In the genomic region with DNA sequence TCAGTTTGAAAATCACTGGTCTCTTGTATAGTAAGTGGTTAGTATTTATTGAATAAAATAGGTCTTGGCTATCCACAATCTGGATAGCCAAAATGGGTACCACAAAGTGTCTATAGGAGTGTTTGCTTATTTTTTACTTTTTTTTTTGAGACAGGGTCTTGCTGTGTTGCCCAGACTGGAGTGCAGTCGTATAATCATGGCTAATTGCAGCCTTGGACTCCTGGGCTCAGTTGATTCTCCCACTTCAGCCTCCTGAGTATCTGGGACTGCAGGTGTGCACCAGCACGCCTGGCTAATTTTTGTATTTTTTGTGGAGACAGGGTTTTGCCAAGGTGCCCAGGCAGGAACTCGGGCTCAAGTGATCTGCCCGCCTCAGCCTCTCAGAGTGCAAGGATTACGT, we compare ENCODE assay signal across 15 cellular contexts.
"Had no signal": no experiment of that assay in that cellular context is flagged by ENCODE, and none has a peak within 500 bp of the region (broad histone marks: within the 10 kb centered on the region; RNA-seq: fewer than 3 reads in every experiment).

No MANE protein-coding gene starts in this region.

- H3K27me3 Mint-ChIP-seq: activated CD4-positive, alpha-beta memory T cell treated with anti-CD3 and anti-CD28 coated beads, Interleukin-2, amount 10 ng/mL, durations not matched to agents 7 days and 5 days had no signal

- ATAC-seq: gastrocnemius medialis had no signal

- H3K4me3 ChIP-seq: transverse colon had no signal

- H3K27me3 ChIP-seq: gastrocnemius medialis, neural progenitor cell, transverse colon had no signal

- DNase-seq: activated CD4-positive, alpha-beta memory T cell treated with anti-CD3 and anti-CD28 coated beads, Interleukin-2, amount 10 ng/mL, durations not matched to agents 7 days and 5 days; activated CD4-positive, alpha-beta T cell treated with anti-CD3 and anti-CD28 coated beads for 1 hour; activated naive CD4-positive, alpha-beta T cell treated with Interleukin-2 at 50 U/mL for 16 hours; central memory CD4-positive, alpha-beta T cell; cortex of kidney; effector CD8-positive, alpha-beta T cell; gastrocnemius medialis; kidney; left ventricle myocardium inferior; mesenchymal stem cell; T-helper 9 cell; transverse colon had no signal

- H3K27ac ChIP-seq: epithelial cell of prostate, gastrocnemius medialis, left ventricle myocardium inferior, neural progenitor cell, parathyroid adenoma, transverse colon had no signal

- H3K27ac Mint-ChIP-seq: activated CD4-positive, alpha-beta memory T cell treated with anti-CD3 and anti-CD28 coated beads, Interleukin-2, amount 10 ng/mL, durations not matched to agents 7 days and 5 days; neural progenitor cell had no signal
